Comparison of ENCODE assay signal across 24 cellular contexts in genomic region chr7:73483171-73483570, GRCh38. TPM values are rescaled to one million over a fixed set of nuclear protein-coding genes. Genes with fewer than 3 reads are reported as not detected.
DNase-seq lines count a peak whose midpoint lies in the region; ATAC-seq, FAIRE-seq and TF ChIP-seq lines count a peak whose summit lies in the region.
"Had no signal": no experiment of that assay in that cellular context is flagged by ENCODE, and none has a peak within 500 bp of the region (broad histone marks: within the 10 kb centered on the region; RNA-seq: fewer than 3 reads in every experiment).

No MANE protein-coding gene starts in this region.

- TF ChIP-seq CTCF in brain (conservative IDR thresholded peaks at IDR 0.05) (no peak), mesothelial cell of epicardium (IDR thresholded peaks at IDR 0.05; ENCODE audit: unreplicated experiment) (no peak), smooth muscle cell (IDR thresholded peaks at IDR 0.05; ENCODE audit: borderline replicate concordance, insufficient read depth, poor library complexity, severe bottlenecking) (no peak)

- no peak overlapping the region for H3K4me3 ChIP-seq in smooth muscle cell
- H3K4me3 ChIP-seq: SJSA1 had no signal

- H2AFZ ChIP-seq in smooth muscle cell (ENCODE audit: low read depth), result no peak overlapping the region

- H3K9me3 ChIP-seq in smooth muscle cell (replicated peaks; ENCODE audit: low read depth), result no peaks in the 10 kb centered on the region
- H3K9me3 ChIP-seq: SJSA1 had no signal

- H3K27me3 ChIP-seq in smooth muscle cell (ENCODE audit: low read depth), result no peaks in the 10 kb centered on the region
- H3K27me3 ChIP-seq: SJSA1 had no signal

- no peaks in the 10 kb centered on the region for H3K27me3 Mint-ChIP-seq in activated T-cell treated with anti-CD3 and anti-CD28 coated beads, Interleukin-2, amount 50 U/mL, for 24 hours
- no peaks in the 10 kb centered on the region for H3K27me3 Mint-ChIP-seq in brain
- H3K27me3 Mint-ChIP-seq in mesothelial cell of epicardium (ENCODE audit: low read depth), result no peaks in the 10 kb centered on the region
- H3K27me3 Mint-ChIP-seq: IgD-negative memory B cell had no signal

- H3K79me2 ChIP-seq in smooth muscle cell (ENCODE audit: low read depth), result peaks cover 75% of the 10 kb centered on the region

- no peaks in the 10 kb centered on the region for H3F3A ChIP-seq in smooth muscle cell (ENCODE audit: low read depth)

- H3K27ac ChIP-seq in smooth muscle cell (ENCODE audit: low read depth), result no peak overlapping the region
- H3K27ac ChIP-seq: C4-2B, SJSA1 had no signal

- peaks cover 90% of the 10 kb centered on the region for H3K36me3 Mint-ChIP-seq in activated T-cell treated with anti-CD3 and anti-CD28 coated beads, Interleukin-2, amount 50 U/mL, for 24 hours (ENCODE audit: low read depth)
- peaks cover 77% of the 10 kb centered on the region for H3K36me3 Mint-ChIP-seq in brain
- peaks cover 31% of the 10 kb centered on the region for H3K36me3 Mint-ChIP-seq in mesothelial cell of epicardium
- H3K36me3 Mint-ChIP-seq in stimulated activated effector memory CD8-positive, alpha-beta T cell treated with anti-CD3 and anti-CD28 coated beads, Interleukin-12 subunit alpha, Interleukin-12 subunit beta, amount 100 ng/mL, for 72 hours, result peaks cover 99% of the 10 kb centered on the region

- no peak overlapping the region for H3K9ac ChIP-seq in smooth muscle cell (ENCODE audit: low read depth)

- peaks cover 20% of the 10 kb centered on the region for H3K36me3 ChIP-seq in smooth muscle cell (ENCODE audit: low read depth)

- H3K4me1 Mint-ChIP-seq in activated T-cell treated with anti-CD3 and anti-CD28 coated beads, Interleukin-2, amount 50 U/mL, for 24 hours (ENCODE audit: low read depth), result peaks cover 32% of the 10 kb centered on the region
- H3K4me1 Mint-ChIP-seq in brain (peaks cover 11% of the 10 kb centered on the region), mesothelial cell of epicardium (no peaks in the 10 kb centered on the region)
- peaks cover 27% of the 10 kb centered on the region for H3K4me1 Mint-ChIP-seq in stimulated activated effector memory CD8-positive, alpha-beta T cell treated with anti-CD3 and anti-CD28 coated beads, Interleukin-12 subunit alpha, Interleukin-12 subunit beta, amount 100 ng/mL, for 72 hours

- H3K4me3 Mint-ChIP-seq in activated T-cell treated with anti-CD3 and anti-CD28 coated beads, Interleukin-2, amount 50 U/mL, for 24 hours, result no peak overlapping the region
- H3K4me3 Mint-ChIP-seq in brain, result no peak overlapping the region
- H3K4me3 Mint-ChIP-seq in mesothelial cell of epicardium, result no peak overlapping the region
- H3K4me3 Mint-ChIP-seq in stimulated activated effector memory CD8-positive, alpha-beta T cell treated with anti-CD3 and anti-CD28 coated beads, Interleukin-12 subunit alpha, Interleukin-12 subunit beta, amount 100 ng/mL, for 72 hours, result no peak overlapping the region
- H3K4me3 Mint-ChIP-seq: IgD-negative memory B cell had no signal

- no peak for FAIRE-seq in GM19239 (lab: Jason Lieb, UNC)
- FAIRE-seq: H1, RCC 7860 had no signal

- H3K9me3 Mint-ChIP-seq in activated T-cell treated with anti-CD3 and anti-CD28 coated beads, Interleukin-2, amount 50 U/mL, for 24 hours, result no peaks in the 10 kb centered on the region
- no peaks in the 10 kb centered on the region for H3K9me3 Mint-ChIP-seq in brain
- H3K9me3 Mint-ChIP-seq in mesothelial cell of epicardium, result no peaks in the 10 kb centered on the region
- no peaks in the 10 kb centered on the region for H3K9me3 Mint-ChIP-seq in stimulated activated effector memory CD8-positive, alpha-beta T cell treated with anti-CD3 and anti-CD28 coated beads, Interleukin-12 subunit alpha, Interleukin-12 subunit beta, amount 100 ng/mL, for 72 hours
- H3K9me3 Mint-ChIP-seq: IgD-negative memory B cell had no signal

- ATAC-seq in stimulated activated effector memory CD8-positive, alpha-beta T cell treated with anti-CD3 and anti-CD28 coated beads, Interleukin-12 subunit alpha, Interleukin-12 subunit beta, amount 100 ng/mL, for 72 hours, result no peak
- ATAC-seq in HG02870 (IDR thresholded peaks at IDR 0.05; ENCODE audit: unreplicated experiment), result no peak
- ATAC-seq: Right ventricle myocardium inferior had no signal

- peak overlapping the region; percentile 37 for H3K27ac Mint-ChIP-seq in activated T-cell treated with anti-CD3 and anti-CD28 coated beads, Interleukin-2, amount 50 U/mL, for 24 hours
- H3K27ac Mint-ChIP-seq in brain (peak overlapping the region; percentile 57 to 87 (median 77)), mesothelial cell of epicardium (peak overlapping the region; percentile 25)
- H3K27ac Mint-ChIP-seq in stimulated activated effector memory CD8-positive, alpha-beta T cell treated with anti-CD3 and anti-CD28 coated beads, Interleukin-12 subunit alpha, Interleukin-12 subunit beta, amount 100 ng/mL, for 72 hours, result peak overlapping the region; percentile 69

- no peak for DNase-seq in activated T-cell treated with anti-CD3 and anti-CD28 coated beads, Interleukin-2, amount 50 U/mL, for 24 hours
- DNase-seq in activated T-cell treated with anti-CD3 and anti-CD28 coated beads, Interleukin-2, amount 50 U/mL, for 48 hours, result no peak
- DNase-seq in mesothelial cell of epicardium (ENCODE audit: low spot score in 2 of 2, unreplicated experiment in 2 of 2) (no peak), GM19239 (ENCODE audit: insufficient read length, low spot score) (no peak), smooth muscle cell (lab: John Stamatoyannopoulos, UW; ENCODE audit: unreplicated experiment) (no peak)
- no peak for DNase-seq in stimulated activated effector memory CD8-positive, alpha-beta T cell treated with anti-CD3 and anti-CD28 coated beads, Interleukin-12 subunit alpha, Interleukin-12 subunit beta, amount 100 ng/mL, for 72 hours (ENCODE audit: low spot score in 2 of 2)
- DNase-seq: 8988T, EL, GF-D8, Karpas-422, NCI-H1417 treated with DMSO at 0.1 percent for 48 hours, NCI-H187, NCI-H446 treated with DMSO at 0.1 percent for 48 hours, NCI-H526 treated with DMSO at 0.1 percent for 48 hours, OCI-M1 had no signal

- H3K4me1 ChIP-seq in smooth muscle cell (ENCODE audit: low read depth), result peaks cover 4% of the 10 kb centered on the region
- H3K4me1 ChIP-seq: SJSA1 had no signal

- 100% methylated on average over 1 of the region's 1 CpG for WGBS in smooth muscle cell (ENCODE audit: low lambda C conversion rate)

- H4K20me1 ChIP-seq in smooth muscle cell (ENCODE audit: low read depth), result peaks cover 88% of the 10 kb centered on the region

- no peak overlapping the region for H3K4me2 ChIP-seq in smooth muscle cell

RNA-seq across cellular contexts. Expression of gene BAZ1B, which starts 38.9 kb away (rescaled TPM):
- 61.2 TPM for polyA plus RNA-seq in brain (ENCODE audit: insufficient read depth, low read depth, low replicate concordance)
- 74.8 to 77.8 TPM (median 76.9 TPM) in 3 replicates for total RNA-seq in mesothelial cell of epicardium
- 43.9 and 48.8 TPM in 2 replicates for total RNA-seq in smooth muscle cell
- 20.1 and 23.9 TPM in 2 replicates for polyA plus RNA-seq in smooth muscle cell

RNA-seq across cellular contexts. Expression of gene FZD9, which starts 49.6 kb away (rescaled TPM):
- polyA plus RNA-seq in brain (ENCODE audit: insufficient read depth, low read depth, low replicate concordance) (45.1 TPM), smooth muscle cell (1.6 and 3.3 TPM in 2 replicates)
- total RNA-seq in mesothelial cell of epicardium (0.66 to 1.1 TPM (median 1.0 TPM) in 3 replicates), smooth muscle cell (0.58 and 1.3 TPM in 2 replicates)
- total RNA-seq: MCF 10A had no signal
- polyA plus RNA-seq: IgD-negative memory B cell had no signal

Comparison
In these comparisons a context has a peak if more than half of its experiments do, and no peak if none do; other contexts are left out.
1. H3K27ac Mint-ChIP-seq: peak in every context shown above with its lines; median percentile 77 in brain; 69 in stimulated activated effector memory CD8-positive, alpha-beta T cell treated with anti-CD3 and anti-CD28 coated beads, Interleukin-12 subunit alpha, Interleukin-12 subunit beta, amount 100 ng/mL, for 72 hours; 37 in activated T-cell treated with anti-CD3 and anti-CD28 coated beads, Interleukin-2, amount 50 U/mL, for 24 hours; 25 in mesothelial cell of epicardium.